14 cellular contexts compared by ENCODE assay signal in the genomic region with DNA sequence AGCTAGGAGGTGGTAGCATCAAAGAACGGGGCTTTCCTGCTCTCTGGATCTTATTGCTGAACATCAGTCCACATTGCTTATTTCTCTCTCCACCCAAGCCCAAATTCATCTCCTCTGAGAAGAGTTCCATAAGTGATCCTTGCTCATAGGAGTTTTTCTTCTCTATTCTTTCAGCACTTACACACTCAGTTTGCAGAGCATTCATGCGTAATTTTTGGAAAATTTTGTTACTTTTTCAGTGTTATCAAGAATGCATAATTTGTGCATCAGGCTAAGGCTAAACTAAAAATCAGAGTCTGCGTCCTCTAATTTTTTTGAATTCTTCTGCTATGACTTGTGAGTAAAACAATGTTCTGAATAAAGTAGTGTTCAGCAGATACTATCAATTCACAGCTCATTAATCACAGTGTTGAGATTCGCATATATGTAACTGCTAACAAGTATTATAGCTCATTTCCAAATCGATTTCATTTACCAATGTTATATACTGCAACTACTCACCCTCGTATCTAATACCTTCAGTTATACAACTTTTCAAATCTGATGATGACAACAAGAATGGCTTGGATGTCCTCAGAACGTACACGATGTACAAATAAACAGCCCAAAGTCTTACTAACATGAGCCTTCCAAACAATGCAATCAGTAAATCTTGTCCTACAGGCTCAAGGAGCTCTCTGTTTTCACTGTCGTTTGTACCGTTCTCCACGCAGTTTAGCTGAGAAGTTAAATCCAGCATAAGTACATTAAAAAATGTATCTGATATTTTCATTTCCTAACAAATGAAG. TPM values are rescaled to one million over a fixed set of nuclear protein-coding genes. Genes with fewer than 3 reads are reported as not detected.
A peak's percentile ranks its signal among the peaks of the same experiment; 100 is the strongest.
DNase-seq lines count a peak whose midpoint lies in the region; ATAC-seq, FAIRE-seq and TF ChIP-seq lines count a peak whose summit lies in the region.
"Had no signal": no experiment of that assay in that cellular context is flagged by ENCODE, and none has a peak within 500 bp of the region (broad histone marks: within the 10 kb centered on the region; RNA-seq: fewer than 3 reads in every experiment).

No MANE protein-coding gene starts in this region.

- no peaks in the 10 kb centered on the region for H3K36me3 ChIP-seq in stomach
- no peaks in the 10 kb centered on the region for H3K36me3 ChIP-seq in Peyer's patch

- H3K4me3 ChIP-seq in choroid plexus epithelial cell (ENCODE audit: low read depth, low read length) (peak overlapping the region; percentile 40), stomach (no peak overlapping the region), Peyer's patch (no peak overlapping the region)

- H3K27me3 ChIP-seq in stomach (no peaks in the 10 kb centered on the region), Peyer's patch (no peaks in the 10 kb centered on the region)

- TF ChIP-seq EP300 in stomach (IDR thresholded peaks at IDR 0.05), result no peak

- 61 to 67% (median 66%) methylated on average over 11 of the region's 11 CpGs for WGBS in stomach, 5 donors

- FAIRE-seq in islet of Langerhans (lab: Jason Lieb, UNC), result peak; percentile 38

- peaks cover 0 to 3% (median 0%) of the 10 kb centered on the region in 4 donors for H3K9me3 ChIP-seq in stomach
- H3K9me3 ChIP-seq in Peyer's patch, result no peaks in the 10 kb centered on the region

- ATAC-seq in HG03521 (IDR thresholded peaks at IDR 0.05; ENCODE audit: unreplicated experiment), result no peak
- ATAC-seq: SK-N-SH treated with all-trans-retinoic acid at 6 μM for 48 hours had no signal

- TF ChIP-seq CTCF in choroid plexus epithelial cell (conservative IDR thresholded peaks at IDR 0.05; ENCODE audit: low read depth, low read length), result no peak
- no peak for TF ChIP-seq CTCF in stomach (IDR thresholded peaks at IDR 0.05)
- TF ChIP-seq CTCF in Peyer's patch (IDR thresholded peaks at IDR 0.05), result no peak

- H3K27ac ChIP-seq in stomach (peak overlapping the region in 3 of 5 donors; percentile 11 to 72 (median 55)), Peyer's patch (peak overlapping the region in 2 of 4 donors; percentile 18 to 20)

- TF ChIP-seq POLR2A in stomach (IDR thresholded peaks at IDR 0.05) (no peak), Peyer's patch (IDR thresholded peaks at IDR 0.05) (no peak)

- peak; percentile 18 for DNase-seq in GM03348 (ENCODE audit: low spot score)
- DNase-seq in choroid plexus epithelial cell (ENCODE audit: low read depth), result peak; percentile 53
- no peak for DNase-seq in stomach
- DNase-seq in NCI-H1092 treated with DMSO at 0.1 percent for 48 hours (lab: John Stamatoyannopoulos, UW), result no peak
- no peak for DNase-seq in effector CD4-positive, alpha-beta T cell
- DNase-seq in Peyer's patch, result no peak
- DNase-seq: activated gamma-delta T cell, C1 segment of cervical spinal cord, DMS79, endodermal cell, NCI-H2171 treated with DMSO at 0.1 percent for 48 hours had no signal

- intact Hi-C loops in stomach (cut with DNase I; ENCODE audit: low total_unique reads), result no loop called here

- H3K4me1 ChIP-seq in stomach (peaks cover 0 to 15% (median 5%) of the 10 kb centered on the region in 4 donors), Peyer's patch (no peaks in the 10 kb centered on the region)

RNA-seq across cellular contexts. Expression of gene STARD13, which starts 36.3 kb away (rescaled TPM):
- 100 to 1,000 TPM in 1 of 5 donors, 10 to 100 TPM in 4; 41.3 to 158 (median 54.3) TPM for total RNA-seq in stomach
- 1 to 10 TPM; 4.4 to 9.2 (median 6.7) TPM for polyA plus RNA-seq in stomach
- total RNA-seq in Peyer's patch, result 10 to 100 TPM in 3 of 4 donors, 1 to 10 TPM in 1; 9.5 to 33.9 (median 30.3) TPM

Comparison
In these comparisons a context has a peak if more than half of its experiments do, and no peak if none do; other contexts are left out.
1. DNase-seq: peak in GM03348 (single experiment) and choroid plexus epithelial cell (single experiment); none in stomach (single experiment), NCI-H1092 treated with DMSO at 0.1 percent for 48 hours (single experiment), effector CD4-positive, alpha-beta T cell (single experiment) and Peyer's patch (0 of 3).